In the genomic region with DNA sequence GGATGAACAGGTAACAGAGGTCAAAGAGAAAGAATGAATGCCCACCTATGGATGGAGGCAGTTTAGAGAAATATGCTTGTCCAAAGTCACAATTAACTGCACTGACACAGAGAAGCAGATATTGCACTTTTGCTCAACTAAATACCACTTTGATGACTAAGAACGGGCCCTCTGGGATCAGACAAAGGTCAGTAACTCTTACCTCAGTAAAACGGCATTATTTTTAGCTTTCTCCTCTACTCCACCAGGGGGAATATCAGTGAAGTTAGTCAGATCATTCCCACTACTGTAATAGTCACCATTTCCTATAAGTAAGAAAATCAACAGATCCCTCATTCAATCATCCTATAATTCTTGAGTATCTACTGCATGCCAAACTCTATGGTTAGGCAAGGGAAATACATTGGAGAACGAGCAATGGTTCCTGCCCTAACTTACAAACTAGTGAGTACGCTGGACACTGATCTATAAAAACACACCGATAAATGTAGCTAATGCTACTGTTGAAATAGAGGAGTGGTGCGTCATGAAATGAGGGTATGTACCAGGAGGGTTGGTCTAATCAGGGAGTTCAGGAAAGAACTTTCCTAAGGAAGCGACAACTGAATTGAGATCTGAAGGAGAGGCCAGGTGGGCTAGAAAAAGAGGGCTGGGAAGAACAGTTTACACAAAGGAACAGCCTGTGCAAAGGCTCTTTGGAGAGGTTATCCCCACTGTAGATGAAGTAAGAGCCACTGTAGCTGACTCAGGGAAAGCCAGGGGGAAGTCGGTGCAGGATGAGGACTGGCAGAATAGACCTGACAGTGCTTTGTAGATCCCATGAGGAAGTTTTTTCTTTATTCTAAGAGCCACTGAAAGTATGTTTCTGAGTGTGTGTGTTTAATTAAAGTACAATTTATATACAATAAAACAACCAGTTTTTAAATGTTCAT, we compare ENCODE assay signal across 14 cellular contexts. TPM values are rescaled to one million over a fixed set of nuclear protein-coding genes. Genes with fewer than 3 reads are reported as not detected.
DNase-seq lines count a peak whose midpoint lies in the region; ATAC-seq and TF ChIP-seq lines count a peak whose summit lies in the region.
"Had no signal": no experiment of that assay in that cellular context is flagged by ENCODE, and none has a peak within 500 bp of the region (broad histone marks: within the 10 kb centered on the region; RNA-seq: fewer than 3 reads in every experiment).

No MANE protein-coding gene starts in this region.

- peaks cover 11% of the 10 kb centered on the region for H3K36me3 ChIP-seq in mammary epithelial cell (ENCODE audit: insufficient read depth, low read length)
- H3K36me3 ChIP-seq in right lobe of liver: peaks cover 5 to 87% (median 44%) of the 10 kb centered on the region in 4 donors

- BruUV-seq in mammary epithelial cell (replicated peaks; lab: Mats Ljungman, UMichigan): no TSS peak

- ATAC-seq in right lobe of liver: peak; percentile 31 to 96 (median 66)
- ATAC-seq in HG02973 (IDR thresholded peaks at IDR 0.05; ENCODE audit: unreplicated experiment): no peak

- H3K4me3 ChIP-seq in AG04449 (ENCODE audit: low read depth, low read length): no peak overlapping the region
- no peak overlapping the region for H3K4me3 ChIP-seq in mammary epithelial cell (replicated peaks in 1 of 3; ENCODE audit: insufficient read depth in 1 of 3, low read depth in 2 of 3, low read length in 3 of 3)
- H3K4me3 ChIP-seq in right lobe of liver: no peak overlapping the region
- H3K4me3 ChIP-seq: prostate gland, upper lobe of left lung had no signal

- H3K4me1 Mint-ChIP-seq in immature natural killer cell: no peaks in the 10 kb centered on the region

- peaks cover 34 to 68% (median 38%) of the 10 kb centered on the region in 3 donors for H3K36me3 Mint-ChIP-seq in immature natural killer cell

- no peak overlapping the region for H3K27ac Mint-ChIP-seq in immature natural killer cell
- H3K27ac Mint-ChIP-seq: dendritic cell treated with granulocyte-macrophage colony-stimulating factor and Interleukin-4, amounts not matched to agents 40 ng/mL and 50 ng/mL, for 4 days had no signal

- no peak overlapping the region for H3K4me3 Mint-ChIP-seq in immature natural killer cell
- H3K4me3 Mint-ChIP-seq: dendritic cell treated with granulocyte-macrophage colony-stimulating factor and Interleukin-4, amounts not matched to agents 40 ng/mL and 50 ng/mL, for 4 days had no signal

- intact Hi-C loops in mammary epithelial cell (cut with micrococcal nuclease) (loop anchor here (1.0 kb wide), 3 partner anchors 9 to 71 kb away; partner anchors contain the start of gene ECI2), right lobe of liver (cut with DNase I) (no loop called here)

- H3K4me1 ChIP-seq in mammary epithelial cell (ENCODE audit: insufficient read depth, low read length) (peaks cover 17% of the 10 kb centered on the region), right lobe of liver (peaks cover 0 to 11% (median 0%) of the 10 kb centered on the region in 4 donors)
- H3K4me1 ChIP-seq: prostate gland, upper lobe of left lung had no signal

- dilution Hi-C loops in mammary epithelial cell (cut with HindIII; ENCODE audit: low sequenced_read_pairs): no loop called here

- H3K27me3 Mint-ChIP-seq in immature natural killer cell (ENCODE audit: low read depth in 3 of 3): no peaks in the 10 kb centered on the region
- H3K27me3 Mint-ChIP-seq: dendritic cell treated with granulocyte-macrophage colony-stimulating factor and Interleukin-4, amounts not matched to agents 40 ng/mL and 50 ng/mL, for 4 days had no signal

- POLR2A ChIA-PET in AG04449 (lab: Yijun Ruan, JAX): interaction anchor here (0.6 kb wide), 1 partner anchor 35 kb away, joined by 3 read pairs; no protein-coding TSS in a partner anchor

- peak; percentile 35 for TF ChIP-seq CTCF in AG04449 (IDR thresholded peaks at IDR 0.05; ENCODE audit: insufficient read depth, low read length, missing control alignments)
- TF ChIP-seq CTCF in mammary epithelial cell (conservative IDR thresholded peaks at IDR 0.05 in 1 of 2, IDR thresholded peaks at IDR 0.05 in 1 of 2; ENCODE audit: extremely low read depth in 1 of 2, insufficient read depth in 1 of 2, low read depth in 1 of 2, low read length in 2 of 2): peak; percentile 39 to 42
- TF ChIP-seq CTCF in right lobe of liver (IDR thresholded peaks at IDR 0.05): peak in 2 of 4 donors; percentile 41 to 62

- no peak overlapping the region for H3K9ac ChIP-seq in mammary epithelial cell (ENCODE audit: insufficient read depth, low read length)

- H2AFZ ChIP-seq in mammary epithelial cell (ENCODE audit: low read depth, low read length): no peak overlapping the region

- CTCF ChIA-PET in AG04449 (lab: Yijun Ruan, JAX): interaction anchor here (0.6 to 3.8 kb wide), 15 partner anchors 8 to 105 kb away, joined by 3 to 30 read pairs (median 4); a partner anchor contains a TSS
- CTCF ChIA-PET in mammary epithelial cell (lab: Charles Lee; ENCODE audit: low non-redundant PET): interaction anchor here (0.6 to 1.0 kb wide), 3 partner anchors 61 to 310 kb away, joined by 3 to 6 read pairs (median 6); no protein-coding TSS in a partner anchor

- H3K9me3 Mint-ChIP-seq in immature natural killer cell: no peaks in the 10 kb centered on the region
- H3K9me3 Mint-ChIP-seq: dendritic cell treated with granulocyte-macrophage colony-stimulating factor and Interleukin-4, amounts not matched to agents 40 ng/mL and 50 ng/mL, for 4 days had no signal

- H3K27me3 ChIP-seq in mammary epithelial cell (ENCODE audit: insufficient read depth, low read length) (no peaks in the 10 kb centered on the region), right lobe of liver (no peaks in the 10 kb centered on the region)
- H3K27me3 ChIP-seq: upper lobe of left lung had no signal

- H4K20me1 ChIP-seq in mammary epithelial cell (ENCODE audit: insufficient read depth, low read length): no peaks in the 10 kb centered on the region

- H3K79me2 ChIP-seq in mammary epithelial cell (ENCODE audit: insufficient read depth, low read length): no peaks in the 10 kb centered on the region

- in situ Hi-C loops in mammary epithelial cell (cut with MboI; ENCODE audit: low sequenced_read_pairs in 2 of 2): no loop called here

- H3K27ac ChIP-seq in mammary epithelial cell (ENCODE audit: insufficient read depth, low read depth, low read length) (no peak overlapping the region), right lobe of liver (peak overlapping the region in 1 of 3 donors; percentile 65)
- H3K27ac ChIP-seq: prostate gland, upper lobe of left lung had no signal

- TF ChIP-seq POLR2A in right lobe of liver (IDR thresholded peaks at IDR 0.05): no peak

- peak overlapping the region; percentile 23 for H3K4me2 ChIP-seq in mammary epithelial cell (ENCODE audit: insufficient read depth, low read depth, low read length)

- DNase-seq in AG04449 (ENCODE audit: low read depth, low spot score): peak; percentile 72
- DNase-seq in HuH-7 (ENCODE audit: low spot score): peak; percentile 31
- peak; percentile 77 for DNase-seq in mammary epithelial cell
- no peak for DNase-seq in right lobe of liver
- DNase-seq in iPS-NIHi11 (ENCODE audit: low spot score): no peak
- no peak for DNase-seq in immature natural killer cell
- DNase-seq in HUDEP-2 (lab: John Stamatoyannopoulos, UW; ENCODE audit: unreplicated experiment in 76 of 76): no peak
- DNase-seq: DMS79 treated with DMSO at 0.1 percent for 48 hours, NCI-H1048, upper lobe of left lung had no signal

- WGBS in mammary epithelial cell (ENCODE audit: low coverage, missing lambda C conversion rate): 78% methylated on average over 8 of the region's 8 CpGs
- WGBS in right lobe of liver (ENCODE audit: insufficient coverage, low coverage, low lambda C conversion rate, missing lambda C conversion rate): 70% methylated on average over 7 of the region's 8 CpGs

- H3K9me3 ChIP-seq in mammary epithelial cell (replicated peaks; ENCODE audit: insufficient read depth, low read length) (no peaks in the 10 kb centered on the region), right lobe of liver (peaks cover 0 to 2% (median 0%) of the 10 kb centered on the region in 4 donors)
- H3K9me3 ChIP-seq: prostate gland, upper lobe of left lung had no signal

RNA-seq across cellular contexts. Expression of gene ECI2, which starts 9.2 kb away (rescaled TPM):
- total RNA-seq in mammary epithelial cell (10 to 100 TPM; 46.4 to 48.2 TPM), right lobe of liver (100 to 1,000 TPM in 4 of 6 experiments, 10 to 100 TPM in 2; 76.4 to 140 (median 111) TPM)
- polyA plus RNA-seq in mammary epithelial cell (64.8 TPM), immature natural killer cell (10 to 100 TPM; 37.0 to 61.3 (median 43.3) TPM)
- polyA minus RNA-seq in mammary epithelial cell: 126 TPM

RNA-seq across cellular contexts. Expression of gene FAM217A, which starts 47.3 kb away (rescaled TPM):
- total RNA-seq in mammary epithelial cell (not detected), right lobe of liver (not detected)
- polyA plus RNA-seq in mammary epithelial cell (not detected), immature natural killer cell (under 1 TPM in 1 of 3 donors, not detected in 2; 0.16 TPM)
- not detected for polyA minus RNA-seq in mammary epithelial cell
- total RNA-seq: H1, upper lobe of left lung had no signal

Comparison
In these comparisons a context has a peak if more than half of its experiments do, and no peak if none do; other contexts are left out.
1. DNase-seq: peak in AG04449 (single experiment), HuH-7 (single experiment) and mammary epithelial cell (single experiment); none in right lobe of liver (0 of 3), iPS-NIHi11 (single experiment), immature natural killer cell (0 of 3) and HUDEP-2 (0 of 76).